Comparison of ENCODE assay signal across 1 cellular context in genomic region chr5:95953026-95953425, GRCh38.
TF ChIP-seq lines count a peak whose summit lies in the region.

No MANE protein-coding gene starts in this region.

TF ChIP-seq in K562, 482 proteins besides CTCF, POLR2A, EP300 and RAD21 (continued from another document):
- TF ChIP-seq SRSF1 (IDR thresholded peaks at IDR 0.05; ENCODE audit: low read depth, low read length), result no peak
- no peak for TF ChIP-seq STAT5A (IDR thresholded peaks at IDR 0.05; ENCODE audit: borderline replicate concordance, low read length)
- TF ChIP-seq KDM2B (CRISPR knock-in tag; IDR thresholded peaks at IDR 0.05), result no peak
- no peak for TF ChIP-seq FOXM1 (IDR thresholded peaks at IDR 0.05; ENCODE audit: low read depth)
- no peak for TF ChIP-seq FOXM1 (CRISPR knock-in tag; IDR thresholded peaks at IDR 0.05; ENCODE audit: low read depth)
- no peak for TF ChIP-seq COPS2 (conservative IDR thresholded peaks at IDR 0.05)
- TF ChIP-seq ARID3B (CRISPR knock-in tag; IDR thresholded peaks at IDR 0.05; ENCODE audit: borderline replicate concordance), result no peak
- no peak for TF ChIP-seq CHCHD3 (CRISPR knock-in tag; IDR thresholded peaks at IDR 0.05)
- no peak for TF ChIP-seq HCFC1 (IDR thresholded peaks at IDR 0.05; ENCODE audit: low read depth, low read length)
- TF ChIP-seq ZNF431 (CRISPR knock-in tag; IDR thresholded peaks at IDR 0.05), result no peak
- TF ChIP-seq ZBTB2 (IDR thresholded peaks at IDR 0.05), result no peak
- TF ChIP-seq FOXK2 (conservative IDR thresholded peaks at IDR 0.05 in 1 of 2, IDR thresholded peaks at IDR 0.05 in 1 of 2; ENCODE audit: low read depth in 2 of 2), result no peak
- no peak for TF ChIP-seq DMBX1 (CRISPR knock-in tag; IDR thresholded peaks at IDR 0.05; ENCODE audit: borderline replicate concordance)
- TF ChIP-seq JUN (IDR thresholded peaks at IDR 0.05; ENCODE audit: borderline replicate concordance, low read depth, low read length), result no peak
- no peak for TF ChIP-seq JUN (CRISPR knock-in tag; IDR thresholded peaks at IDR 0.05; ENCODE audit: borderline replicate concordance)
- no peak for TF ChIP-seq FOXA1 (IDR thresholded peaks at IDR 0.05; ENCODE audit: borderline replicate concordance)
